ENCODE assay signal across 1 cellular context in the genomic region with DNA sequence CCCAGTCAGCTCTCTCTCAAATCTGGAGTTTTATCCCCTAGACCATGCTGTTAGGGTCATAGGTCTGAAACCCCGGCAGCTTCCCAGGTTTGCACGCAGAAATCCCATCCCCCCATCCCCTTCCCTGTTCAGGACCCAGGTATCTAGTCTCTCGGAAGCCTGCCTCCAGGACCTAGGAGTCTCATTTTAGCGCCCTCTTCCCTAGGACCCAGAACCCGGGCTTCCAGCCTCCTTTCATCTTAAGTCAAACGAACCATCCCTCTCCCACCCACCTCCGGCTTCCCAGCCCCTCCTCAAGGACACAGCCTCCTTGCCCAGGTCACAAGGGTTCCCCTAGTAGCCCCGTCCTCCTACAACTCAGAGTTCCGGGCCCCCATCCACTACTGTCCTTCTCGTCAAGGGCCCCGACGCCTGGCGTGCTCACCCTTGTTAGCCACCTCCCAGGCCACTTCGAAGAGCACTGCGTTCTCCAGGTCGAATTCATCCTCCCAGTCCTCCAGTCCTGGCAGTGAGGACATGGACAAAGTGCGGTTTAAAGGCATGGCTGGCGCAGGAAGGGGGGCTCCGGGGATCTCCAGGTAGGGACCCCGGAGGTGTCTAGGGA.
A peak's percentile ranks its signal among the peaks of the same experiment; 100 is the strongest.
TF ChIP-seq lines count a peak whose summit lies in the region.

No MANE protein-coding gene starts in this region.

TF ChIP-seq in GM12878, 131 proteins besides CTCF, POLR2A, EP300 and RAD21:
- TF ChIP-seq, protein P1, sequence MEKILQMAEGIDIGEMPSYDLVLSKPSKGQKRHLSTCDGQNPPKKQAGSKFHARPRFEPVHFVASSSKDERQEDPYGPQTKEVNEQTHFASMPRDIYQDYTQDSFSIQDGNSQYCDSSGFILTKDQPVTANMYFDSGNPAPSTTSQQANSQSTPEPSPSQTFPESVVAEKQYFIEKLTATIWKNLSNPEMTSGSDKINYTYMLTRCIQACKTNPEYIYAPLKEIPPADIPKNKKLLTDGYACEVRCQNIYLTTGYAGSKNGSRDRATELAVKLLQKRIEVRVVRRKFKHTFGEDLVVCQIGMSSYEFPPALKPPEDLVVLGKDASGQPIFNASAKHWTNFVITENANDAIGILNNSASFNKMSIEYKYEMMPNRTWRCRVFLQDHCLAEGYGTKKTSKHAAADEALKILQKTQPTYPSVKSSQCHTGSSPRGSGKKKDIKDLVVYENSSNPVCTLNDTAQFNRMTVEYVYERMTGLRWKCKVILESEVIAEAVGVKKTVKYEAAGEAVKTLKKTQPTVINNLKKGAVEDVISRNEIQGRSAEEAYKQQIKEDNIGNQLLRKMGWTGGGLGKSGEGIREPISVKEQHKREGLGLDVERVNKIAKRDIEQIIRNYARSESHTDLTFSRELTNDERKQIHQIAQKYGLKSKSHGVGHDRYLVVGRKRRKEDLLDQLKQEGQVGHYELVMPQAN (conservative IDR thresholded peaks at IDR 0.05): peak; percentile 76; the same call in 1 of the 2 replicates
- TF ChIP-seq SMARCA5 (IDR thresholded peaks at IDR 0.05) (no peak; the same call in 1 of the 2 replicates), LARP7 (IDR thresholded peaks at IDR 0.05) (peak; percentile 76; the same call in 1 of the 2 replicates), STAT1 (conservative IDR thresholded peaks at IDR 0.05) (no peak), RCOR1 (conservative IDR thresholded peaks at IDR 0.05; ENCODE audit: low read depth, low read length) (0 out of 2 replicates have a peak, but pooled peaks have one; percentile 21), NFIC (IDR thresholded peaks at IDR 0.05; ENCODE audit: low read depth, low read length) (no peak), KDM1A (IDR thresholded peaks at IDR 0.05; ENCODE audit: borderline replicate concordance) (no peak), POLR2AphosphoS2 (IDR thresholded peaks at IDR 0.05; ENCODE audit: low read depth, low read length) (no peak)
